Comparison of ENCODE assay signal across 20 cellular contexts in the genomic region with DNA sequence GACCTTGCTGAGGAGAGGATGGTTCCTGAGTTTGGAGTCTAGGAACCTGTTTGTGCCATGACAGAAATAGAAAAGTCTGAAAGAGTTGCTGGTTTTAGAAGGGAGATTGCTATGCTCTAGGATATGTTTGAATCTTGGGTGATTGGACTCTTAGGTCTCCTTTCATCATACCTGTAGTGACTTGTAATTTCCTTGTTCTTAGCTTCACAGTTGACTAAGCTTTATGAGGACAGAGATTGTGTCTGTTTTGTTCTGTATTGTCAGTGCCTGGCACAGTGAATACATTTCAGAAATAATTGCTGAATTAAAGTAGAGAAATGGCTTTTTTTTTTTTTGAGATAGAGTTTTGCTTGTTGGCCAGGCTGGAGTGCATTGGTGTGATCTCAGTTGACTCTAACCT. TPM values are rescaled to one million over a fixed set of nuclear protein-coding genes. Genes with fewer than 3 reads are reported as not detected.
A peak's percentile ranks its signal among the peaks of the same experiment; 100 is the strongest.
DNase-seq lines count a peak whose midpoint lies in the region; ATAC-seq and TF ChIP-seq lines count a peak whose summit lies in the region.
"Had no signal": no experiment of that assay in that cellular context is flagged by ENCODE, and none has a peak within 500 bp of the region (broad histone marks: within the 10 kb centered on the region; RNA-seq: fewer than 3 reads in every experiment).

No MANE protein-coding gene starts in this region.

- H3K27me3 Mint-ChIP-seq in activated naive CD4-positive, alpha-beta T cell treated with anti-CD3 and anti-CD28 coated beads, Interleukin-2, amount 10 ng/mL, durations not matched to agents 7 days and 5 days: no peaks in the 10 kb centered on the region
- H3K27me3 Mint-ChIP-seq in Calu3 (ENCODE audit: unreplicated experiment): no peaks in the 10 kb centered on the region
- H3K27me3 Mint-ChIP-seq: activated B cell treated with CpG ODN at 0.5 μM for 24 hours; activated naive CD8-positive, alpha-beta T cell; progenitor cell of endocrine pancreas had no signal

- no peaks in the 10 kb centered on the region for H3K9me3 ChIP-seq in thyroid gland
- H3K9me3 ChIP-seq: BLaER1 treated with 17β-estradiol and CSF1 and Interleukin-3, amounts not matched to agents 10 nM and 100 nM; SJSA1 had no signal

- intact Hi-C loops in thyroid gland (cut with DNase I): no loop called here
- intact Hi-C loops in Calu3 (cut with micrococcal nuclease; ENCODE audit: unreplicated experiment): no loop called here

- H3K4me3 ChIP-seq in thyroid gland (replicated peaks in 1 of 3): no peak overlapping the region
- H3K4me3 ChIP-seq: BLaER1 treated with 17β-estradiol and CSF1 and Interleukin-3, amounts not matched to agents 10 nM and 100 nM; SJSA1 had no signal

- no peak overlapping the region for H3K4me3 Mint-ChIP-seq in activated naive CD4-positive, alpha-beta T cell treated with anti-CD3 and anti-CD28 coated beads, Interleukin-2, amount 10 ng/mL, durations not matched to agents 7 days and 5 days
- no peak overlapping the region for H3K4me3 Mint-ChIP-seq in Calu3 (ENCODE audit: low read depth, unreplicated experiment)
- H3K4me3 Mint-ChIP-seq: activated B cell treated with CpG ODN at 0.5 μM for 24 hours; activated naive CD8-positive, alpha-beta T cell; mesothelial cell of epicardium; nephron had no signal

- ATAC-seq in activated naive CD4-positive, alpha-beta T cell treated with anti-CD3 and anti-CD28 coated beads, Interleukin-2, amount 50 U/mL, for 72 hours: peak; percentile 53 to 83
- no peak for ATAC-seq in HG03175 (IDR thresholded peaks at IDR 0.05; ENCODE audit: unreplicated experiment)
- ATAC-seq in HG02798 (IDR thresholded peaks at IDR 0.05; ENCODE audit: poor library complexity, unreplicated experiment): no peak

- CTCF ChIA-PET in activated naive CD4-positive, alpha-beta T cell treated with anti-CD3 and anti-CD28 coated beads, Interleukin-2, amount 10 ng/mL, durations not matched to agents 7 days and 5 days (lab: Charles Lee): no interaction called here
- CTCF ChIA-PET in RWPE1 (lab: Yijun Ruan, JAX) (no interaction called here), Calu3 (lab: Charles Lee) (no interaction called here)

- TF ChIP-seq POLR2A in thyroid gland (IDR thresholded peaks at IDR 0.05): no peak

- no TSS peak for BruUV-seq in Calu3 (replicated peaks; lab: Mats Ljungman, UMichigan)

- H3K27ac ChIP-seq in RWPE1: peak overlapping the region; percentile 53
- peak overlapping the region in 2 of 3 donors; percentile 34 to 54 for H3K27ac ChIP-seq in thyroid gland
- H3K27ac ChIP-seq: BLaER1 treated with 17β-estradiol and CSF1 and Interleukin-3, amounts not matched to agents 10 nM and 100 nM; SJSA1 had no signal

- H3K36me3 Mint-ChIP-seq in activated naive CD4-positive, alpha-beta T cell treated with anti-CD3 and anti-CD28 coated beads, Interleukin-2, amount 50 U/mL, for 72 hours: no peaks in the 10 kb centered on the region
- no peaks in the 10 kb centered on the region for H3K36me3 Mint-ChIP-seq in activated naive CD4-positive, alpha-beta T cell treated with anti-CD3 and anti-CD28 coated beads, Interleukin-2, amount 10 ng/mL, durations not matched to agents 7 days and 5 days
- H3K36me3 Mint-ChIP-seq in Calu3 (ENCODE audit: insufficient read depth, unreplicated experiment): peaks cover 20% of the 10 kb centered on the region
- H3K36me3 Mint-ChIP-seq: activated naive CD8-positive, alpha-beta T cell had no signal

- TF ChIP-seq CTCF in RWPE1 (conservative IDR thresholded peaks at IDR 0.05; ENCODE audit: low read depth): no peak
- no peak for TF ChIP-seq CTCF in thyroid gland (IDR thresholded peaks at IDR 0.05)
- no peak for TF ChIP-seq CTCF in Calu3 (IDR thresholded peaks at IDR 0.05; ENCODE audit: unreplicated experiment)

- H3K36me3 ChIP-seq in thyroid gland: no peaks in the 10 kb centered on the region

- no peak overlapping the region for H3K27ac Mint-ChIP-seq in activated naive CD4-positive, alpha-beta T cell treated with anti-CD3 and anti-CD28 coated beads, Interleukin-2, amount 50 U/mL, for 72 hours
- H3K27ac Mint-ChIP-seq in activated naive CD4-positive, alpha-beta T cell treated with anti-CD3 and anti-CD28 coated beads, Interleukin-2, amount 10 ng/mL, durations not matched to agents 7 days and 5 days: no peak overlapping the region
- H3K27ac Mint-ChIP-seq in Calu3 (ENCODE audit: unreplicated experiment): no peak overlapping the region
- H3K27ac Mint-ChIP-seq: activated B cell treated with CpG ODN at 0.5 μM for 24 hours; activated naive CD8-positive, alpha-beta T cell; mesothelial cell of epicardium; nephron; progenitor cell of endocrine pancreas had no signal

- DNase-seq in activated naive CD4-positive, alpha-beta T cell treated with anti-CD3 and anti-CD28 coated beads, Interleukin-2, amount 50 U/mL, for 72 hours (ENCODE audit: low spot score in 2 of 2): no peak
- no peak for DNase-seq in activated naive CD4-positive, alpha-beta T cell treated with anti-CD3 and anti-CD28 coated beads, Interleukin-2, amount 10 ng/mL, durations not matched to agents 7 days and 5 days
- DNase-seq in RWPE1 (ENCODE audit: low spot score) (peak; percentile 68), glomerular visceral epithelial cell (ENCODE audit: extremely low spot score) (peak; percentile 15), thyroid gland (no peak), Calu3 (no peak)
- DNase-seq: activated B cell treated with CpG ODN at 0.5 μM for 24 hours; activated T-cell treated with anti-CD3 and anti-CD28 coated beads, Interleukin-2, amount 50 U/mL, for 48 hours; HCEC 1CT; MV-4-11; NCI-H2081; NCI-H526 had no signal

- H3K4me1 ChIP-seq in thyroid gland: peaks cover 18 to 24% of the 10 kb centered on the region in 2 donors
- H3K4me1 ChIP-seq: SJSA1 had no signal

- H3K9me3 Mint-ChIP-seq in activated naive CD4-positive, alpha-beta T cell treated with anti-CD3 and anti-CD28 coated beads, Interleukin-2, amount 50 U/mL, for 72 hours: no peaks in the 10 kb centered on the region
- H3K9me3 Mint-ChIP-seq in activated naive CD4-positive, alpha-beta T cell treated with anti-CD3 and anti-CD28 coated beads, Interleukin-2, amount 10 ng/mL, durations not matched to agents 7 days and 5 days: no peaks in the 10 kb centered on the region
- no peaks in the 10 kb centered on the region for H3K9me3 Mint-ChIP-seq in Calu3 (ENCODE audit: low read depth, unreplicated experiment)
- H3K9me3 Mint-ChIP-seq: activated B cell treated with CpG ODN at 0.5 μM for 24 hours, mesothelial cell of epicardium, nephron had no signal

- no peaks in the 10 kb centered on the region for H3K4me1 Mint-ChIP-seq in activated naive CD4-positive, alpha-beta T cell treated with anti-CD3 and anti-CD28 coated beads, Interleukin-2, amount 10 ng/mL, durations not matched to agents 7 days and 5 days
- peaks cover 12% of the 10 kb centered on the region for H3K4me1 Mint-ChIP-seq in Calu3 (ENCODE audit: low read depth, unreplicated experiment)
- H3K4me1 Mint-ChIP-seq: mesothelial cell of epicardium, nephron had no signal

- POLR2A ChIA-PET in RWPE1 (lab: Yijun Ruan, JAX; ENCODE audit: low non-redundant PET): no interaction called here

- H3K27me3 ChIP-seq in thyroid gland: no peaks in the 10 kb centered on the region
- H3K27me3 ChIP-seq: BLaER1 treated with 17β-estradiol and CSF1 and Interleukin-3, amounts not matched to agents 10 nM and 100 nM; SJSA1 had no signal

RNA-seq across cellular contexts. Expression of a gene that starts 31.5 kb away (rescaled TPM):
- total RNA-seq in activated naive CD4-positive, alpha-beta T cell treated with anti-CD3 and anti-CD28 coated beads, Interleukin-2, amount 50 U/mL, for 72 hours: 10 to 100 TPM; 44.1 to 67.7 TPM
- 100 to 1,000 TPM in 2 of 4 donors, 10 to 100 TPM in 2; 92.6 to 140 (median 104) TPM for total RNA-seq in thyroid gland
- total RNA-seq in Calu3 (2022): 28.7 and 32.6 TPM in 2 replicates

RNA-seq across cellular contexts. Expression of a gene that starts 52.0 kb away (rescaled TPM):
- 100 to 1,000 TPM; 120 to 133 TPM for total RNA-seq in activated naive CD4-positive, alpha-beta T cell treated with anti-CD3 and anti-CD28 coated beads, Interleukin-2, amount 50 U/mL, for 72 hours
- total RNA-seq in thyroid gland (100 to 1,000 TPM; 202 to 921 (median 592) TPM), Calu3 (2022) (256 and 259 TPM in 2 replicates)

Comparison
In these comparisons a context has a peak if more than half of its experiments do, and no peak if none do; other contexts are left out.
1. ATAC-seq: peak in activated naive CD4-positive, alpha-beta T cell treated with anti-CD3 and anti-CD28 coated beads, Interleukin-2, amount 50 U/mL, for 72 hours (2 of 2); none in HG03175 (single experiment) and HG02798 (single experiment).
2. DNase-seq: peak in RWPE1 (single experiment) and glomerular visceral epithelial cell (single experiment); none in activated naive CD4-positive, alpha-beta T cell treated with anti-CD3 and anti-CD28 coated beads, Interleukin-2, amount 50 U/mL, for 72 hours (0 of 2), activated naive CD4-positive, alpha-beta T cell treated with anti-CD3 and anti-CD28 coated beads, Interleukin-2, amount 10 ng/mL, durations not matched to agents 7 days and 5 days (single experiment), thyroid gland (0 of 2) and Calu3 (single experiment).